ENCODE assay signal across 12 cellular contexts in genomic region chr20:36506253-36506652, GRCh38. TPM values are rescaled to one million over a fixed set of nuclear protein-coding genes. Genes with fewer than 3 reads are reported as not detected.
A peak's percentile ranks its signal among the peaks of the same experiment; 100 is the strongest.
DNase-seq lines count a peak whose midpoint lies in the region; ATAC-seq and TF ChIP-seq lines count a peak whose summit lies in the region.
"Had no signal": no experiment of that assay in that cellular context is flagged by ENCODE, and none has a peak within 500 bp of the region (broad histone marks: within the 10 kb centered on the region; RNA-seq: fewer than 3 reads in every experiment).

No MANE protein-coding gene starts in this region.

- CTCF ChIA-PET in activated B cell treated with CpG ODN at 0.5 μM for 24 hours (lab: Charles Lee): interaction anchor here (0.7 to 1.3 kb wide), 3 partner anchors 99 to 367 kb away, joined by 3 to 4 read pairs (median 4); no protein-coding TSS in a partner anchor

- H3K36me3 Mint-ChIP-seq in activated B cell treated with CpG ODN at 0.5 μM for 24 hours (ENCODE audit: low read depth): peaks cover 52% of the 10 kb centered on the region
- peaks cover 69% of the 10 kb centered on the region for H3K36me3 Mint-ChIP-seq in nephron progenitor cell (ENCODE audit: low read depth)

- peaks cover 3% of the 10 kb centered on the region for H3K4me1 Mint-ChIP-seq in activated B cell treated with CpG ODN at 0.5 μM for 24 hours
- no peaks in the 10 kb centered on the region for H3K4me1 Mint-ChIP-seq in nephron progenitor cell
- H3K4me1 Mint-ChIP-seq: CD14-positive monocyte had no signal

- H2AFZ ChIP-seq in KMS-11 (ENCODE audit: low read depth) (no peak overlapping the region), osteoblast (ENCODE audit: low read length) (no peak overlapping the region)

- H3K27me3 ChIP-seq in KMS-11 (ENCODE audit: insufficient read depth, low read depth) (no peaks in the 10 kb centered on the region), osteoblast (ENCODE audit: insufficient read depth, low read length) (no peaks in the 10 kb centered on the region)

- intact Hi-C loops in activated B cell treated with CpG ODN at 0.5 μM for 24 hours (cut with micrococcal nuclease): loop anchor here (1.0 to 10.0 kb wide), 3 partner anchors 99 to 381 kb away; partner anchors contain the start of genes DSN1 and RAB5IF

- H3K9me3 Mint-ChIP-seq in activated B cell treated with CpG ODN at 0.5 μM for 24 hours (no peaks in the 10 kb centered on the region), nephron progenitor cell (no peaks in the 10 kb centered on the region)
- H3K9me3 Mint-ChIP-seq: CD14-positive monocyte had no signal

- TF ChIP-seq CTCF in KMS-11 (conservative IDR thresholded peaks at IDR 0.05; ENCODE audit: low read depth, low read length) (peak; percentile 69), activated B cell treated with CpG ODN at 0.5 μM for 24 hours (IDR thresholded peaks at IDR 0.05) (no peak), osteoblast (IDR thresholded peaks at IDR 0.05; ENCODE audit: extremely low read depth, low read depth, low read length) (peak; percentile 44), nephron progenitor cell (IDR thresholded peaks at IDR 0.05) (no peak)

- H3K9me3 ChIP-seq in osteoblast (ENCODE audit: low read depth, low read length): no peaks in the 10 kb centered on the region

- H3K27ac ChIP-seq in KMS-11 (no peak overlapping the region), osteoblast (ENCODE audit: low read depth, low read length) (no peak overlapping the region)
- H3K27ac ChIP-seq: coronary artery had no signal

- H3K4me3 Mint-ChIP-seq in activated B cell treated with CpG ODN at 0.5 μM for 24 hours: no peak overlapping the region
- no peak overlapping the region for H3K4me3 Mint-ChIP-seq in nephron progenitor cell
- H3K4me3 Mint-ChIP-seq: CD14-positive monocyte had no signal

- H3K4me2 ChIP-seq in KMS-11 (no peak overlapping the region), osteoblast (ENCODE audit: insufficient read depth, low read length) (no peak overlapping the region)

- POLR2A ChIA-PET in activated B cell treated with CpG ODN at 0.5 μM for 24 hours (lab: Charles Lee): interaction anchor here (0.6 to 1.0 kb wide), 2 partner anchors 99 to 110 kb away, joined by 3 to 6 read pairs; partner anchors contain the start of gene RAB5IF

- H3K27ac Mint-ChIP-seq in activated B cell treated with CpG ODN at 0.5 μM for 24 hours (no peak overlapping the region), nephron progenitor cell (no peak overlapping the region)
- H3K27ac Mint-ChIP-seq: CD14-positive monocyte had no signal

- H3K9ac ChIP-seq in KMS-11: no peak overlapping the region

- H3K4me3 ChIP-seq in KMS-11 (IDR thresholded peaks at IDR 0.05; ENCODE audit: insufficient read depth, low read depth, low read length) (no peak overlapping the region), osteoblast (ENCODE audit: insufficient read depth, low read length) (no peak overlapping the region)
- H3K4me3 ChIP-seq: coronary artery had no signal

- H3K36me3 ChIP-seq in KMS-11 (ENCODE audit: insufficient read depth) (no peaks in the 10 kb centered on the region), osteoblast (ENCODE audit: insufficient read depth, low read length) (peaks cover 71% of the 10 kb centered on the region)

- H3K4me1 ChIP-seq in KMS-11 (ENCODE audit: low read depth, poor library complexity, severe bottlenecking) (peaks cover 6% of the 10 kb centered on the region), osteoblast (ENCODE audit: insufficient read depth, low read length) (no peaks in the 10 kb centered on the region)

- ATAC-seq in activated B cell treated with CpG ODN at 0.5 μM for 24 hours (ENCODE audit: low read depth) (peak; percentile 56), GM21619 (IDR thresholded peaks at IDR 0.05; ENCODE audit: unreplicated experiment) (no peak), HG03025 (IDR thresholded peaks at IDR 0.05; ENCODE audit: low FRiP score, unreplicated experiment) (no peak)

- DNase-seq in SIG-M5 treated with dmso at 0.1 percent for 504 hours (lab: John Stamatoyannopoulos, UW; ENCODE audit: unreplicated experiment): peak; percentile 22
- DNase-seq in SIG-M5 (lab: John Stamatoyannopoulos, UW): no peak
- DNase-seq in activated B cell treated with CpG ODN at 0.5 μM for 24 hours: no peak
- DNase-seq in osteoblast (ENCODE audit: insufficient read length, low spot score, missing footprints): peak; percentile 80
- DNase-seq in nephron progenitor cell: no peak
- DNase-seq: activated CD4-positive, alpha-beta T cell treated with anti-CD3 and anti-CD28 coated beads for 1 hour; NCI-H1436 had no signal

- H3K27me3 Mint-ChIP-seq in activated B cell treated with CpG ODN at 0.5 μM for 24 hours (no peaks in the 10 kb centered on the region), nephron progenitor cell (ENCODE audit: low read depth, poor library complexity) (no peaks in the 10 kb centered on the region)

- H4K20me1 ChIP-seq in KMS-11 (ENCODE audit: insufficient read depth) (no peaks in the 10 kb centered on the region), osteoblast (ENCODE audit: insufficient read depth, low read length) (peaks cover 40% of the 10 kb centered on the region)

- H3K79me2 ChIP-seq in KMS-11 (ENCODE audit: insufficient read depth, low read depth): no peaks in the 10 kb centered on the region
- peaks cover 70% of the 10 kb centered on the region for H3K79me2 ChIP-seq in osteoblast (ENCODE audit: insufficient read depth, low read length)

RNA-seq across cellular contexts. Expression of gene MYL9, which starts 35.1 kb away (rescaled TPM):
- 5.4 and 8.0 TPM in 2 replicates for total RNA-seq in activated B cell treated with CpG ODN at 0.5 μM for 24 hours
- total RNA-seq in osteoblast: 135 and 141 TPM in 2 replicates

Comparison
In these comparisons a context has a peak if more than half of its experiments do, and no peak if none do; other contexts are left out.
1. DNase-seq: peak in SIG-M5 treated with dmso at 0.1 percent for 504 hours (single experiment) and osteoblast (single experiment); none in SIG-M5 (single experiment), activated B cell treated with CpG ODN at 0.5 μM for 24 hours (single experiment) and nephron progenitor cell (single experiment).
2. CTCF ChIP-seq: peak in KMS-11 (single experiment) and osteoblast (single experiment); none in activated B cell treated with CpG ODN at 0.5 μM for 24 hours (single experiment) and nephron progenitor cell (single experiment).
3. RNA of gene MYL9, which starts 35.1 kb away (total RNA-seq): 135 to 141 TPM in osteoblast; 5.4 to 8.0 TPM in activated B cell treated with CpG ODN at 0.5 μM for 24 hours; every median in the first group is over 10 times any median in the second.